Comparison of ENCODE assay signal across 1 cellular context in genomic region chr19:15971217-15971616, GRCh38.
TF ChIP-seq lines count a peak whose summit lies in the region.

No MANE protein-coding gene starts in this region.

TF ChIP-seq in GM12878, 131 proteins besides CTCF, POLR2A, EP300 and RAD21:
- TF ChIP-seq NR2C2 (IDR thresholded peaks at IDR 0.05; ENCODE audit: borderline replicate concordance, control insufficient read depth, insufficient read length, low read depth) (no peak), BMI1 (IDR thresholded peaks at IDR 0.05; ENCODE audit: borderline replicate concordance) (no peak), POLR2AphosphoS5 (IDR thresholded peaks at IDR 0.05; ENCODE audit: low read length) (no peak), BCL11A (IDR thresholded peaks at IDR 0.05; ENCODE audit: low read depth, low read length) (no peak), MYC (IDR thresholded peaks at IDR 0.05; ENCODE audit: insufficient read depth, insufficient read length, insufficient replicate concordance, low read length, severe bottlenecking) (no peak), NFIC (IDR thresholded peaks at IDR 0.05; ENCODE audit: low read depth, low read length) (no peak), MTA2 (IDR thresholded peaks at IDR 0.05; ENCODE audit: low read depth) (no peak), CREM (IDR thresholded peaks at IDR 0.05; ENCODE audit: low read depth) (no peak), JUND (IDR thresholded peaks at IDR 0.05; ENCODE audit: low read depth, low read length) (no peak)
- TF ChIP-seq, protein P1, sequence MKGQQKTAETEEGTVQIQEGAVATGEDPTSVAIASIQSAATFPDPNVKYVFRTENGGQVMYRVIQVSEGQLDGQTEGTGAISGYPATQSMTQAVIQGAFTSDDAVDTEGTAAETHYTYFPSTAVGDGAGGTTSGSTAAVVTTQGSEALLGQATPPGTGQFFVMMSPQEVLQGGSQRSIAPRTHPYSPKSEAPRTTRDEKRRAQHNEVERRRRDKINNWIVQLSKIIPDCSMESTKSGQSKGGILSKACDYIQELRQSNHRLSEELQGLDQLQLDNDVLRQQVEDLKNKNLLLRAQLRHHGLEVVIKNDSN (IDR thresholded peaks at IDR 0.05; ENCODE audit: borderline replicate concordance, extremely low read length, insufficient read depth, low read depth, low read length) = no peak
